Comparison of ENCODE assay signal across 1 cellular context in genomic region chr10:100878291-100878910, GRCh38.
A peak's percentile ranks its signal among the peaks of the same experiment; 100 is the strongest.
TF ChIP-seq lines count a peak whose summit lies in the region.

No MANE protein-coding gene starts in this region.

TF ChIP-seq in HepG2, 621 proteins besides CTCF, POLR2A, EP300 and RAD21 (continued from another document and continues in another):
- TF ChIP-seq, protein P1, sequence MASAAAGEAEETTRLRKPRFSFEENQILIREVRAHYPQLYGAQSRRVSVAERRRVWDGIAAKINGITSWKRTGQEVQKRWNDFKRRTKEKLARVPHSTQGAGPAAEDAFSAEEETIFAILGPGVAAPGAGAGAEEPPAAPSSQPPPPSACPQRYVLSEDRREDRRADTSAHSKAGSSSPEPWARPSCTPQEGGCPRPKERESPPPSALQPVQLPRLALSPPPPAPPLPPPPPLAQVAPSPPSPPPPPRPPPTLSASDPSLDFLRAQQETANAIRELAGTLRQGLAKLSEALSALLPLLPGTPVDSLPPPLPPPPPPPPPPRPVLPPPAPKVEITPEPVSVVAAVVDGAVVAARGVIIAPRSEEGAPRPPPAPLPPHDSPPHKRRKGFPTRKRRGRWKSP (CRISPR knock-in tag; IDR thresholded peaks at IDR 0.05) = 0 out of 2 replicates have a peak, but pooled peaks have one; percentile 51
- TF ChIP-seq, protein P2, sequence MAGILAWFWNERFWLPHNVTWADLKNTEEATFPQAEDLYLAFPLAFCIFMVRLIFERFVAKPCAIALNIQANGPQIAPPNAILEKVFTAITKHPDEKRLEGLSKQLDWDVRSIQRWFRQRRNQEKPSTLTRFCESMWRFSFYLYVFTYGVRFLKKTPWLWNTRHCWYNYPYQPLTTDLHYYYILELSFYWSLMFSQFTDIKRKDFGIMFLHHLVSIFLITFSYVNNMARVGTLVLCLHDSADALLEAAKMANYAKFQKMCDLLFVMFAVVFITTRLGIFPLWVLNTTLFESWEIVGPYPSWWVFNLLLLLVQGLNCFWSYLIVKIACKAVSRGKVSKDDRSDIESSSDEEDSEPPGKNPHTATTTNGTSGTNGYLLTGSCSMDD (CRISPR knock-in tag; IDR thresholded peaks at IDR 0.05) = no peak
- TF ChIP-seq, protein P3, sequence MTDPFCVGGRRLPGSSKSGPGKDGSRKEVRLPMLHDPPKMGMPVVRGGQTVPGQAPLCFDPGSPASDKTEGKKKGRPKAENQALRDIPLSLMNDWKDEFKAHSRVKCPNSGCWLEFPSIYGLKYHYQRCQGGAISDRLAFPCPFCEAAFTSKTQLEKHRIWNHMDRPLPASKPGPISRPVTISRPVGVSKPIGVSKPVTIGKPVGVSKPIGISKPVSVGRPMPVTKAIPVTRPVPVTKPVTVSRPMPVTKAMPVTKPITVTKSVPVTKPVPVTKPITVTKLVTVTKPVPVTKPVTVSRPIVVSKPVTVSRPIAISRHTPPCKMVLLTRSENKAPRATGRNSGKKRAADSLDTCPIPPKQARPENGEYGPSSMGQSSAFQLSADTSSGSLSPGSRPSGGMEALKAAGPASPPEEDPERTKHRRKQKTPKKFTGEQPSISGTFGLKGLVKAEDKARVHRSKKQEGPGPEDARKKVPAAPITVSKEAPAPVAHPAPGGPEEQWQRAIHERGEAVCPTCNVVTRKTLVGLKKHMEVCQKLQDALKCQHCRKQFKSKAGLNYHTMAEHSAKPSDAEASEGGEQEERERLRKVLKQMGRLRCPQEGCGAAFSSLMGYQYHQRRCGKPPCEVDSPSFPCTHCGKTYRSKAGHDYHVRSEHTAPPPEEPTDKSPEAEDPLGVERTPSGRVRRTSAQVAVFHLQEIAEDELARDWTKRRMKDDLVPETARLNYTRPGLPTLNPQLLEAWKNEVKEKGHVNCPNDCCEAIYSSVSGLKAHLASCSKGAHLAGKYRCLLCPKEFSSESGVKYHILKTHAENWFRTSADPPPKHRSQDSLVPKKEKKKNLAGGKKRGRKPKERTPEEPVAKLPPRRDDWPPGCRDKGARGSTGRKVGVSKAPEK (CRISPR knock-in tag; IDR thresholded peaks at IDR 0.05; ENCODE audit: borderline replicate concordance) = no peak
- TF ChIP-seq GZF1 (CRISPR knock-in tag; IDR thresholded peaks at IDR 0.05) (0 out of 2 replicates have a peak, but pooled peaks have one; percentile 20), ZNF33B (CRISPR knock-in tag; IDR thresholded peaks at IDR 0.05) (no peak), KMT2A (CRISPR knock-in tag; IDR thresholded peaks at IDR 0.05) (no peak), BCL6 (CRISPR knock-in tag; IDR thresholded peaks at IDR 0.05) (no peak), GMEB1 (CRISPR knock-in tag; IDR thresholded peaks at IDR 0.05; ENCODE audit: borderline replicate concordance) (no peak), ZKSCAN8 (CRISPR knock-in tag; IDR thresholded peaks at IDR 0.05; ENCODE audit: borderline replicate concordance) (no peak), E2F2 (CRISPR knock-in tag; IDR thresholded peaks at IDR 0.05; ENCODE audit: borderline replicate concordance) (no peak), ETV5 (CRISPR knock-in tag; IDR thresholded peaks at IDR 0.05; ENCODE audit: borderline replicate concordance) (peak; percentile 46; the same call in 1 of the 2 replicates), BCL3 (CRISPR knock-in tag; IDR thresholded peaks at IDR 0.05) (no peak), GATA4 (IDR thresholded peaks at IDR 0.05; ENCODE audit: borderline replicate concordance, low read depth) (no peak), ZNF557 (CRISPR knock-in tag; IDR thresholded peaks at IDR 0.05) (no peak), SP4 (CRISPR knock-in tag; IDR thresholded peaks at IDR 0.05) (no peak), ZNF766 (CRISPR knock-in tag; IDR thresholded peaks at IDR 0.05; ENCODE audit: borderline replicate concordance) (no peak), GTF3A (CRISPR knock-in tag; conservative IDR thresholded peaks at IDR 0.05) (no peak), WIZ (CRISPR knock-in tag; IDR thresholded peaks at IDR 0.05) (no peak), ZFYVE20 (CRISPR knock-in tag; IDR thresholded peaks at IDR 0.05; ENCODE audit: borderline replicate concordance, low read depth) (no peak), MED13 (CRISPR knock-in tag; IDR thresholded peaks at IDR 0.05) (no peak), PAF1 (CRISPR knock-in tag; IDR thresholded peaks at IDR 0.05) (no peak), IRF9 (CRISPR knock-in tag; IDR thresholded peaks at IDR 0.05; ENCODE audit: borderline replicate concordance) (peak; percentile 79; the same call in 1 of the 2 replicates), STAT5B (CRISPR knock-in tag; IDR thresholded peaks at IDR 0.05) (no peak), ZNF292 (CRISPR knock-in tag; IDR thresholded peaks at IDR 0.05; ENCODE audit: borderline replicate concordance, low read depth) (peak; percentile 27; the same call in 1 of the 2 replicates), SIX4 (CRISPR knock-in tag; IDR thresholded peaks at IDR 0.05) (no peak), NFAT5 (CRISPR knock-in tag; IDR thresholded peaks at IDR 0.05) (no peak), ZNF704 (CRISPR knock-in tag; IDR thresholded peaks at IDR 0.05; ENCODE audit: borderline replicate concordance) (no peak), XBP1 (CRISPR knock-in tag; IDR thresholded peaks at IDR 0.05) (no peak), ZZZ3 (CRISPR knock-in tag; IDR thresholded peaks at IDR 0.05; ENCODE audit: borderline replicate concordance) (no peak), ZNF44 (CRISPR knock-in tag; IDR thresholded peaks at IDR 0.05) (no peak), RCOR2 (CRISPR knock-in tag; IDR thresholded peaks at IDR 0.05) (no peak), ZNF710 (CRISPR knock-in tag; IDR thresholded peaks at IDR 0.05; ENCODE audit: borderline replicate concordance) (no peak), ZFAT (CRISPR knock-in tag; conservative IDR thresholded peaks at IDR 0.05) (no peak)
- TF ChIP-seq, protein P4, sequence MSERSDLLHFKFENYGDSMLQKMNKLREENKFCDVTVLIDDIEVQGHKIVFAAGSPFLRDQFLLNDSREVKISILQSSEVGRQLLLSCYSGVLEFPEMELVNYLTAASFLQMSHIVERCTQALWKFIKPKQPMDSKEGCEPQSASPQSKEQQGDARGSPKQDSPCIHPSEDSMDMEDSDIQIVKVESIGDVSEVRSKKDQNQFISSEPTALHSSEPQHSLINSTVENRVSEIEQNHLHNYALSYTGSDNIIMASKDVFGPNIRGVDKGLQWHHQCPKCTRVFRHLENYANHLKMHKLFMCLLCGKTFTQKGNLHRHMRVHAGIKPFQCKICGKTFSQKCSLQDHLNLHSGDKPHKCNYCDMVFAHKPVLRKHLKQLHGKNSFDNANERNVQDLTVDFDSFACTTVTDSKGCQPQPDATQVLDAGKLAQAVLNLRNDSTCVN (CRISPR knock-in tag; IDR thresholded peaks at IDR 0.05; ENCODE audit: borderline replicate concordance) = no peak
- TF ChIP-seq, protein P5, sequence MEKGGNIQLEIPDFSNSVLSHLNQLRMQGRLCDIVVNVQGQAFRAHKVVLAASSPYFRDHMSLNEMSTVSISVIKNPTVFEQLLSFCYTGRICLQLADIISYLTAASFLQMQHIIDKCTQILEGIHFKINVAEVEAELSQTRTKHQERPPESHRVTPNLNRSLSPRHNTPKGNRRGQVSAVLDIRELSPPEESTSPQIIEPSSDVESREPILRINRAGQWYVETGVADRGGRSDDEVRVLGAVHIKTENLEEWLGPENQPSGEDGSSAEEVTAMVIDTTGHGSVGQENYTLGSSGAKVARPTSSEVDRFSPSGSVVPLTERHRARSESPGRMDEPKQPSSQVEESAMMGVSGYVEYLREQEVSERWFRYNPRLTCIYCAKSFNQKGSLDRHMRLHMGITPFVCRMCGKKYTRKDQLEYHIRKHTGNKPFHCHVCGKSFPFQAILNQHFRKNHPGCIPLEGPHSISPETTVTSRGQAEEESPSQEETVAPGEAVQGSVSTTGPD (CRISPR knock-in tag; IDR thresholded peaks at IDR 0.05) = no peak
